1 cellular context compared by ENCODE assay signal in the genomic region with DNA sequence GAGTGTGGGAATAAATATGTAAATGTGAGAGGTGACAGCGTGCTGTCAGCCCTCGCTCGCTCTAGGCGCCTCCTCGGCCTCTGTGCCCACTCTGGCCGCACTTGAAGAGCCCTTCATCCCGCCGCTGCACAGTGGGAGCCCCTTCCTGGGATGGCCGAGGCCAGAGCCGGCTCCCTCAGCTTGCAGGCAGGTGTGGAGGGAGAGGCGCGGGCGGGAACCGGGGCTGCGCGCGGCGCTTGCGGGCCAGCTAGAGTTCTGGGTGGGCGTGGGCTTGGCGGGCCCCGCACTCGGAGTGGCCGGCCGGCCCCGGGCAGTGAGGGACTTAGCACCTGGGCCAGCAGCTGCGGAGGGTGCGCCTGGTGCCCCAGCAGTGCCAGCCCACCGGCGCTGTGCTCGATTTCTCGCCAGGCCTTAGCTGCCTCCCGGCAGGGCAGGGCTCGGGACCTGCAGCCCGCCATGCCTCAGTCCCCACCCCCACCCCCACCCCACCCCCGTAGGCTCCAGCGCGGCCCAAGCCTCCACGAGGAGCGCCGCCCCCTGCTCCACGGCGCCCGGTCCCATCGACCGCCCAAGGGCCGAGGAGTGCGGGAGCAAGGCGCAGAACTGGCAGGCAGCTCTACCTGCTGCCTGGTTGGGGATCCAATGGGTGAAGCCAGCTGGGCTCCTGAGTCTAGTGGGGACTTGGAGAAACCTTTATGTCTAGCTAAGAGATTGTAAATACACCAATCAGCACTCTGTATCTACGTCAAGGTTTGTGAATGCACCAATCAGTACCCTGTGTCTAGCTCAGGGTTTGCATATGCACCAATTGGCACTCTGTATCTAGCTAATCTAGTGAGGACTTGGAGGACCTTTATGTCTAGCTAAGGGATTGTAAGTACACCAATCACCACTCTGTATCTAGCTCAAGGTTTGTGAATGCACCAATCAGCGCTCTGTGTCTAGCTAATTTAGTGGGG. TPM values are rescaled to one million over a fixed set of nuclear protein-coding genes. Genes with fewer than 3 reads are reported as not detected.
"Had no signal": no experiment of that assay in that cellular context is flagged by ENCODE, and none has a peak within 500 bp of the region (broad histone marks: within the 10 kb centered on the region; RNA-seq: fewer than 3 reads in every experiment).

No MANE protein-coding gene starts in this region.

RNA-seq across cellular contexts. Expression of gene PILRA, which starts 8.5 kb away (rescaled TPM):
- total RNA-seq: kidney epithelial cell had no signal
